ENCODE assay signal across 9 cellular contexts in genomic region chr11:94968334-94968958, GRCh38. TPM values are rescaled to one million over a fixed set of nuclear protein-coding genes. Genes with fewer than 3 reads are reported as not detected.
DNase-seq lines count a peak whose midpoint lies in the region; ATAC-seq, FAIRE-seq and TF ChIP-seq lines count a peak whose summit lies in the region.
"Had no signal": no experiment of that assay in that cellular context is flagged by ENCODE, and none has a peak within 500 bp of the region (broad histone marks: within the 10 kb centered on the region; RNA-seq: fewer than 3 reads in every experiment).

No MANE protein-coding gene starts in this region.

- TF ChIP-seq CTCF in GM06990 (IDR thresholded peaks at IDR 0.05; ENCODE audit: insufficient read depth, low read length, poor library complexity, severe bottlenecking), result peak; percentile 39
- TF ChIP-seq CTCF in chondrocyte (IDR thresholded peaks at IDR 0.05), result peak; percentile 88
- peak in 3 of 4 donors; percentile 23 to 34 (median 30) for TF ChIP-seq CTCF in pancreas (IDR thresholded peaks at IDR 0.05)

- H3K4me1 ChIP-seq in pancreas, result peaks cover 7 to 12% (median 10%) of the 10 kb centered on the region in 3 donors

- H3K4me1 Mint-ChIP-seq in chondrocyte (ENCODE audit: low read depth), result peaks cover 20% of the 10 kb centered on the region
- peaks cover 27% of the 10 kb centered on the region for H3K4me1 Mint-ChIP-seq in activated T-helper 1 cell treated with anti-CD3 and anti-CD28 coated beads, Interleukin-12 subunit alpha, Interleukin-12 subunit beta, Interleukin-2, Interleukin-4 antibody, amounts not matched to agents 30 ng/mL and 10 ng/mL and 1 ng/mL, durations not matched to agents 14 hours and 24 hours and 36 hours (ENCODE audit: low read depth)

- intact Hi-C loops in pancreas (cut with DNase I), result no loop called here
- intact Hi-C loops in activated T-helper 1 cell treated with anti-CD3 and anti-CD28 coated beads, Interleukin-12 subunit alpha, Interleukin-12 subunit beta, Interleukin-2, Interleukin-4 antibody, amounts not matched to agents 30 ng/mL and 10 ng/mL and 1 ng/mL, durations not matched to agents 14 hours and 24 hours and 36 hours (cut with micrococcal nuclease), result loop anchor here (1.0 to 10.0 kb wide), 2 partner anchors 182 to 344 kb away; no protein-coding TSS in a partner anchor

- H3K27ac Mint-ChIP-seq in chondrocyte (ENCODE audit: unreplicated experiment), result no peak overlapping the region
- no peak overlapping the region for H3K27ac Mint-ChIP-seq in activated T-helper 1 cell treated with anti-CD3 and anti-CD28 coated beads, Interleukin-12 subunit alpha, Interleukin-12 subunit beta, Interleukin-2, Interleukin-4 antibody, amounts not matched to agents 30 ng/mL and 10 ng/mL and 1 ng/mL, durations not matched to agents 14 hours and 24 hours and 36 hours

- no peak overlapping the region for H3K4me3 Mint-ChIP-seq in chondrocyte (ENCODE audit: unreplicated experiment)
- H3K4me3 Mint-ChIP-seq in activated T-helper 1 cell treated with anti-CD3 and anti-CD28 coated beads, Interleukin-12 subunit alpha, Interleukin-12 subunit beta, Interleukin-2, Interleukin-4 antibody, amounts not matched to agents 30 ng/mL and 10 ng/mL and 1 ng/mL, durations not matched to agents 14 hours and 24 hours and 36 hours, result no peak overlapping the region

- no peak for ATAC-seq in pancreas
- no peak for ATAC-seq in GM21786 (IDR thresholded peaks at IDR 0.05; ENCODE audit: unreplicated experiment)

- no peak for FAIRE-seq in pancreas (lab: Jason Lieb, UNC)
- FAIRE-seq: HTR-8/SVneo had no signal

- no peaks in the 10 kb centered on the region for H3K9me3 ChIP-seq in pancreas

- peaks cover 41% of the 10 kb centered on the region for H3K36me3 Mint-ChIP-seq in chondrocyte (ENCODE audit: low read depth)
- peaks cover 60% of the 10 kb centered on the region for H3K36me3 Mint-ChIP-seq in activated T-helper 1 cell treated with anti-CD3 and anti-CD28 coated beads, Interleukin-12 subunit alpha, Interleukin-12 subunit beta, Interleukin-2, Interleukin-4 antibody, amounts not matched to agents 30 ng/mL and 10 ng/mL and 1 ng/mL, durations not matched to agents 14 hours and 24 hours and 36 hours (ENCODE audit: low read depth)

- no peaks in the 10 kb centered on the region for H3K27me3 ChIP-seq in GM06990 (replicated peaks; ENCODE audit: control insufficient read depth, insufficient read depth, low read length)
- no peaks in the 10 kb centered on the region for H3K27me3 ChIP-seq in pancreas

- no peaks in the 10 kb centered on the region for H3K9me3 Mint-ChIP-seq in chondrocyte (ENCODE audit: low read depth)
- no peaks in the 10 kb centered on the region for H3K9me3 Mint-ChIP-seq in activated T-helper 1 cell treated with anti-CD3 and anti-CD28 coated beads, Interleukin-12 subunit alpha, Interleukin-12 subunit beta, Interleukin-2, Interleukin-4 antibody, amounts not matched to agents 30 ng/mL and 10 ng/mL and 1 ng/mL, durations not matched to agents 14 hours and 24 hours and 36 hours

- no peak overlapping the region for H3K27ac ChIP-seq in pancreas

- H3K36me3 ChIP-seq in GM06990 (ENCODE audit: control insufficient read depth, insufficient read depth, low read length) (peaks cover 15% of the 10 kb centered on the region), pancreas (peaks cover 0 to 64% (median 46%) of the 10 kb centered on the region in 3 donors)

- WGBS in pancreas, 2 donors, result 86 to 89% methylated on average over 1 of the region's 1 CpG

- H3K27me3 Mint-ChIP-seq in chondrocyte (ENCODE audit: low read depth), result no peaks in the 10 kb centered on the region
- H3K27me3 Mint-ChIP-seq in activated T-helper 1 cell treated with anti-CD3 and anti-CD28 coated beads, Interleukin-12 subunit alpha, Interleukin-12 subunit beta, Interleukin-2, Interleukin-4 antibody, amounts not matched to agents 30 ng/mL and 10 ng/mL and 1 ng/mL, durations not matched to agents 14 hours and 24 hours and 36 hours (ENCODE audit: insufficient read depth), result no peaks in the 10 kb centered on the region

- DNase-seq in GM06990 (ENCODE audit: extremely low read depth, insufficient read length), result no peak
- peak; percentile 37 for DNase-seq in NAMALWA (ENCODE audit: low spot score)
- DNase-seq in chondrocyte (ENCODE audit: low spot score), result no peak
- no peak for DNase-seq in pancreas
- DNase-seq in T-helper 2 cell, result no peak
- DNase-seq in middle frontal gyrus (ENCODE audit: extremely low spot score, low spot score), result no peak
- DNase-seq in activated T-helper 1 cell treated with anti-CD3 and anti-CD28 coated beads, Interleukin-12 subunit alpha, Interleukin-12 subunit beta, Interleukin-2, Interleukin-4 antibody, amounts not matched to agents 30 ng/mL and 10 ng/mL and 1 ng/mL, durations not matched to agents 14 hours and 24 hours and 36 hours (ENCODE audit: low spot score), result no peak

- H3K4me3 ChIP-seq in GM06990 (replicated peaks; ENCODE audit: low read depth, low read length) (no peak overlapping the region), pancreas (no peak overlapping the region)

RNA-seq across cellular contexts. Expression of gene CWC15, which starts 4.9 kb away (rescaled TPM):
- total RNA-seq in chondrocyte (29.5 to 53.3 TPM (median 42.0 TPM) in 3 replicates), pancreas (10 to 100 TPM; 21.2 to 34.1 (median 27.3) TPM)
- 10 to 100 TPM; 52.5 to 53.5 TPM for polyA plus RNA-seq in pancreas
- 97.7 and 101 TPM in 2 replicates for total RNA-seq in activated T-helper 1 cell treated with anti-CD3 and anti-CD28 coated beads, Interleukin-12 subunit alpha, Interleukin-12 subunit beta, Interleukin-2, Interleukin-4 antibody, amounts not matched to agents 30 ng/mL and 10 ng/mL and 1 ng/mL, durations not matched to agents 14 hours and 24 hours and 36 hours

RNA-seq across cellular contexts. Expression of gene KDM4D, which starts 5.1 kb away (rescaled TPM):
- total RNA-seq in chondrocyte (0.44 to 0.65 TPM (median 0.53 TPM) in 3 replicates), pancreas (under 1 TPM; 0.14 to 0.49 (median 0.28) TPM)
- under 1 TPM; 0.15 to 0.33 TPM for polyA plus RNA-seq in pancreas
- total RNA-seq in activated T-helper 1 cell treated with anti-CD3 and anti-CD28 coated beads, Interleukin-12 subunit alpha, Interleukin-12 subunit beta, Interleukin-2, Interleukin-4 antibody, amounts not matched to agents 30 ng/mL and 10 ng/mL and 1 ng/mL, durations not matched to agents 14 hours and 24 hours and 36 hours, result 1.1 TPM in 2 replicates

RNA-seq across cellular contexts. Expression of gene KDM4E, which starts 56.6 kb away (rescaled TPM):
- total RNA-seq in chondrocyte, result not detected in 3 replicates
- total RNA-seq in pancreas, result not detected
- not detected for polyA plus RNA-seq in pancreas
- total RNA-seq in activated T-helper 1 cell treated with anti-CD3 and anti-CD28 coated beads, Interleukin-12 subunit alpha, Interleukin-12 subunit beta, Interleukin-2, Interleukin-4 antibody, amounts not matched to agents 30 ng/mL and 10 ng/mL and 1 ng/mL, durations not matched to agents 14 hours and 24 hours and 36 hours, result not detected in 2 replicates

Comparison
In these comparisons a context has a peak if more than half of its experiments do, and no peak if none do; other contexts are left out.
1. CTCF ChIP-seq: peak in every context shown above with its lines; median percentile 88 in chondrocyte; 39 in GM06990; 30 in pancreas.